Comparison of ENCODE assay signal across 1 cellular context in genomic region chr9:37485389-37486255, GRCh38.
TF ChIP-seq lines count a peak whose summit lies in the region.

Gene POLR1E (plus strand): TSS chr9:37485948. CDS start chr9:37486048, 100 bp downstream.

TF ChIP-seq in K562, 482 proteins besides CTCF, POLR2A, EP300 and RAD21 (continued from another document and continues in another):
- TF ChIP-seq CHAMP1 (IDR thresholded peaks at IDR 0.05) (no peak), NR0B1 (IDR thresholded peaks at IDR 0.05; ENCODE audit: partially characterized antibody) (no peak), ZNF253 (CRISPR knock-in tag; conservative IDR thresholded peaks at IDR 0.05) (no peak), POLR2AphosphoS5 (IDR thresholded peaks at IDR 0.05; ENCODE audit: control insufficient read depth, insufficient read depth, low read depth, low read length) (peak; percentile 80), ETS2 (tag; IDR thresholded peaks at IDR 0.05; ENCODE audit: borderline replicate concordance, poor library complexity, severe bottlenecking) (no peak), BRD4 (IDR thresholded peaks at IDR 0.05) (no peak), HDAC2 (IDR thresholded peaks at IDR 0.05) (peak; percentile 53; the same call in 1 of the 2 replicates), HMG20A (CRISPR knock-in tag; conservative IDR thresholded peaks at IDR 0.05) (no peak), CBX1 (IDR thresholded peaks at IDR 0.05; ENCODE audit: low read depth) (0 out of 2 replicates have a peak, but pooled peaks have one; percentile 67), ELF1 (tag; IDR thresholded peaks at IDR 0.05) (peak; percentile 46; the same call in 1 of the 2 replicates), POLR3A (IDR thresholded peaks at IDR 0.05; ENCODE audit: borderline replicate concordance, extremely low read depth, insufficient read depth, insufficient read length) (no peak), ZBTB26 (CRISPR knock-in tag; IDR thresholded peaks at IDR 0.05) (no peak), MTA2 (IDR thresholded peaks at IDR 0.05; ENCODE audit: low read depth) (no peak), ZSCAN32 (CRISPR knock-in tag; IDR thresholded peaks at IDR 0.05) (no peak), NR2F6 (CRISPR knock-in tag; IDR thresholded peaks at IDR 0.05) (no peak), HDAC3 (IDR thresholded peaks at IDR 0.05; ENCODE audit: borderline replicate concordance, partially characterized antibody) (no peak), YY1 (IDR thresholded peaks at IDR 0.05; ENCODE audit: borderline replicate concordance in 1 of 3, control insufficient read depth in 1 of 3, extremely low read depth in 1 of 3, insufficient read depth in 3 of 3, insufficient read length in 1 of 3, insufficient replicate concordance in 2 of 3, low read depth in 1 of 3, low read length in 2 of 3) (peak in 2 of 3 experiments; percentile 66 to 76), NBN (IDR thresholded peaks at IDR 0.05; ENCODE audit: low read depth) (no peak), ETS1 (conservative IDR thresholded peaks at IDR 0.05; ENCODE audit: control insufficient read depth, low read depth, low read length) (peak; percentile 73; the same call in 1 of the 2 replicates), CGGBP1 (CRISPR knock-in tag; IDR thresholded peaks at IDR 0.05) (no peak), SLC30A9 (CRISPR knock-in tag; IDR thresholded peaks at IDR 0.05) (no peak), NFATC3 (IDR thresholded peaks at IDR 0.05) (no peak), ZNF407 (IDR thresholded peaks at IDR 0.05; ENCODE audit: low read depth) (no peak), CREB1 (IDR thresholded peaks at IDR 0.05) (peak; percentile 81), CREB1 (CRISPR knock-in tag; IDR thresholded peaks at IDR 0.05) (peak; percentile 84), TAF1 (IDR thresholded peaks at IDR 0.05; ENCODE audit: control insufficient read depth, extremely low read depth, insufficient read depth, low read length, severe bottlenecking) (peak; percentile 84), VEZF1 (CRISPR knock-in tag; IDR thresholded peaks at IDR 0.05) (peak; percentile 7; the same call in 1 of the 2 replicates), RBBP5 (IDR thresholded peaks at IDR 0.05; ENCODE audit: borderline replicate concordance, insufficient read depth, low read length, poor library complexity, severe bottlenecking) (peak; percentile 74), HMGN3 (IDR thresholded peaks at IDR 0.05; ENCODE audit: borderline replicate concordance, extremely low read depth, insufficient read length, low read depth, low read length) (peak; percentile 97), ZKSCAN8 (CRISPR knock-in tag; IDR thresholded peaks at IDR 0.05) (no peak), MCM5 (IDR thresholded peaks at IDR 0.05; ENCODE audit: low read depth) (no peak), RBM39 (optimal IDR thresholded peaks at IDR 0.05; ENCODE audit: low read depth, low read length) (no peak), ZBTB1 (CRISPR knock-in tag; IDR thresholded peaks at IDR 0.05; ENCODE audit: borderline replicate concordance, low read depth) (no peak), POLR2B (IDR thresholded peaks at IDR 0.05; ENCODE audit: low read depth, partially characterized antibody) (peak; percentile 75), ZNF316 (IDR thresholded peaks at IDR 0.05) (no peak), PPARD (CRISPR knock-in tag; IDR thresholded peaks at IDR 0.05) (no peak), CBX5 (IDR thresholded peaks at IDR 0.05; ENCODE audit: borderline replicate concordance, low read depth) (no peak), TCF3 (CRISPR knock-in tag; IDR thresholded peaks at IDR 0.05) (0 out of 2 replicates have a peak, but pooled peaks have one; percentile 5), MTA3 (IDR thresholded peaks at IDR 0.05; ENCODE audit: borderline replicate concordance) (peak; percentile 89), SMC3 (conservative IDR thresholded peaks at IDR 0.05; ENCODE audit: insufficient read depth, low read depth, low read length) (no peak), CREM (IDR thresholded peaks at IDR 0.05; ENCODE audit: low read depth) (peak; percentile 89), SIN3B (IDR thresholded peaks at IDR 0.05; ENCODE audit: low read depth) (peak; percentile 45; the same call in 1 of the 2 replicates), TAF15 (IDR thresholded peaks at IDR 0.05; ENCODE audit: low read depth, low read length) (no peak), MAX (CRISPR knock-in tag; IDR thresholded peaks at IDR 0.05) (peak; percentile 91), JUN (IDR thresholded peaks at IDR 0.05; ENCODE audit: borderline replicate concordance, low read depth, low read length) (peak; percentile 66; the same call in 1 of the 2 replicates), JUN (CRISPR knock-in tag; IDR thresholded peaks at IDR 0.05; ENCODE audit: borderline replicate concordance) (no peak), CBX8 (IDR thresholded peaks at IDR 0.05; ENCODE audit: borderline replicate concordance, extremely low read depth, low read depth, low read length, poor library complexity, severe bottlenecking) (no peak), SRSF9 (IDR thresholded peaks at IDR 0.05; ENCODE audit: borderline replicate concordance, low read depth, low read length) (no peak), FIP1L1 (IDR thresholded peaks at IDR 0.05; ENCODE audit: low read depth, low read length, poor library complexity, severe bottlenecking) (peak; percentile 76), CXXC5 (CRISPR knock-in tag; IDR thresholded peaks at IDR 0.05) (peak; percentile 91), MEIS2 (IDR thresholded peaks at IDR 0.05; ENCODE audit: partially characterized antibody) (peak; percentile 38)
